In the genomic region with DNA sequence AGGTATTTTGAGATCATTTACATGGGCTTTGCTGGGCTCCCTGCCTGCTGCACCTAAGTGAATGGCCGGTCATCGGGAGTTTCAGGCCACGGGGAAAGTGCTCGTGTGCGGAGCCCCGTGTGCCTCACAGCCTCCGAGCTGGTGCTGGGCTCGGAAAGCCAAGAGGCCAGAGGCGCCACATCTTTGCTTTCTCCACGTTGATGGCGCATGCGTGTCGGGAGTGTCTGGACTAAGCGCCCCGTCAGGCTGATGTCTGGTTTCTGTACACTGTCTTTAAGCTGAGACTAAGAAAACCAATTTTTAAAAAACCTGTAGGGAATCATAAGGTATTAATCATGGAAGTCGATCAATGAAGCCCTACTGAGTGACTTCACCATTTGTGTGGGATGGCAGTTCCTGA, we compare ENCODE assay signal across 22 cellular contexts.
"Had no signal": no experiment of that assay in that cellular context is flagged by ENCODE, and none has a peak within 500 bp of the region (broad histone marks: within the 10 kb centered on the region; RNA-seq: fewer than 3 reads in every experiment).

No MANE protein-coding gene starts in this region.

- H3K27me3 ChIP-seq: ascending aorta, MG63, Peyer's patch had no signal

- ATAC-seq: activated naive CD8-positive, alpha-beta T cell treated with anti-CD3 and anti-CD28 coated beads, Interleukin-2, amount 50 U/mL, for 24 hours; activated T-cell treated with anti-CD3 and anti-CD28 coated beads, Interleukin-2, amount 50 U/mL, for 4 hours had no signal

- H3K27ac ChIP-seq: ascending aorta, Peyer's patch, RWPE1 had no signal

- H3K4me3 Mint-ChIP-seq: activated CD4-positive, alpha-beta memory T cell treated with anti-CD3 and anti-CD28 coated beads for 36 hours; activated CD4-positive, alpha-beta T cell treated with anti-CD3 and anti-CD28 coated beads, Interleukin-2, amount 10 ng/mL, durations not matched to agents 7 days and 5 days; activated naive CD8-positive, alpha-beta T cell treated with anti-CD3 and anti-CD28 coated beads, Interleukin-2, amount 50 U/mL, for 24 hours; activated T-cell treated with anti-CD3 and anti-CD28 coated beads, Interleukin-2, amount 50 U/mL, for 4 hours; brain; IgD-negative memory B cell had no signal

- H3K27ac Mint-ChIP-seq: activated CD4-positive, alpha-beta memory T cell treated with anti-CD3 and anti-CD28 coated beads for 36 hours; activated naive CD8-positive, alpha-beta T cell treated with anti-CD3 and anti-CD28 coated beads, Interleukin-2, amount 50 U/mL, for 24 hours had no signal

- H3K9me3 Mint-ChIP-seq: activated CD4-positive, alpha-beta memory T cell treated with anti-CD3 and anti-CD28 coated beads for 36 hours; activated CD4-positive, alpha-beta T cell treated with anti-CD3 and anti-CD28 coated beads, Interleukin-2, amount 10 ng/mL, durations not matched to agents 7 days and 5 days; activated naive CD8-positive, alpha-beta T cell treated with anti-CD3 and anti-CD28 coated beads, Interleukin-2, amount 50 U/mL, for 24 hours; activated T-cell treated with anti-CD3 and anti-CD28 coated beads, Interleukin-2, amount 50 U/mL, for 4 hours; brain; IgD-negative memory B cell had no signal

- H3K9me3 ChIP-seq: ascending aorta, MG63, Peyer's patch had no signal

- H3K27me3 Mint-ChIP-seq: activated CD4-positive, alpha-beta memory T cell treated with anti-CD3 and anti-CD28 coated beads for 36 hours; activated CD4-positive, alpha-beta T cell treated with anti-CD3 and anti-CD28 coated beads, Interleukin-2, amount 10 ng/mL, durations not matched to agents 7 days and 5 days; activated naive CD8-positive, alpha-beta T cell treated with anti-CD3 and anti-CD28 coated beads, Interleukin-2, amount 50 U/mL, for 24 hours; brain; IgD-negative memory B cell had no signal

- H3K4me1 Mint-ChIP-seq: activated naive CD8-positive, alpha-beta T cell treated with anti-CD3 and anti-CD28 coated beads, Interleukin-2, amount 50 U/mL, for 24 hours had no signal

- DNase-seq: activated CD4-positive, alpha-beta memory T cell treated with anti-CD3 and anti-CD28 coated beads for 36 hours; activated CD4-positive, alpha-beta T cell treated with anti-CD3 and anti-CD28 coated beads, Interleukin-2, amount 10 ng/mL, durations not matched to agents 7 days and 5 days; activated CD4-positive, CD25-positive, alpha-beta regulatory T cell; activated CD8-positive, alpha-beta memory T cell treated with anti-CD3 and anti-CD28 coated beads for 24 hours; activated gamma-delta T cell; activated naive CD4-positive, alpha-beta T cell treated with anti-CD3 and anti-CD28 coated beads, Interleukin-2, amount 50 U/mL, for 16 hours; activated naive CD8-positive, alpha-beta T cell treated with anti-CD3 and anti-CD28 coated beads, Interleukin-2, amount 50 U/mL, for 24 hours; activated T-cell treated with anti-CD3 and anti-CD28 coated beads, Interleukin-2, amount 50 U/mL, for 4 hours; amniotic stem cell; MG63; NCI-H1105 treated with DMSO at 0.1 percent for 48 hours; NCI-H1436 treated with DMSO at 0.1 percent for 48 hours; NCI-H2081 treated with DMSO at 0.1 percent for 48 hours; NCI-H524; Peyer's patch; SHP77; T-helper 2 cell; T1000 had no signal
